16 cellular contexts compared by ENCODE assay signal in the genomic region with DNA sequence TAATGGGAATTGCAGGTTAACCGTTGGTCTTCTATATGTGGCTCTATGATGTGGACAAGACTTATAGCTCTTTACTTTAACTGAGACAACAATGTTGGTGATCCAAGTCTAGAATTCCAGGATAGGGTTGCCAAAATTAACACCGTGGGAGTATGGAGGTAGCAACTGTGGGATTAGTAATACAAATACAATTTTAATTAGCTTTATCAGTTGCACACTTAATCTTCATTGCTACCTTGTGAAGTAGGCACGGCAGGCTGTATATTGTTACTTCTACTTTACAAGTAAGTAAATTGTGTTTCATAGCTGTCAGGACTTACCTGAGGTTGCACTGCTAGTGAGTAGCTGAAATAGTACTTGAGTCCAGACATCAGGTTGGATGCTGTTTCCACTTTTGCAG. TPM values are rescaled to one million over a fixed set of nuclear protein-coding genes. Genes with fewer than 3 reads are reported as not detected.
DNase-seq lines count a peak whose midpoint lies in the region; ATAC-seq, FAIRE-seq and TF ChIP-seq lines count a peak whose summit lies in the region.
"Had no signal": no experiment of that assay in that cellular context is flagged by ENCODE, and none has a peak within 500 bp of the region (broad histone marks: within the 10 kb centered on the region; RNA-seq: fewer than 3 reads in every experiment).

No MANE protein-coding gene starts in this region.

- no peak for TF ChIP-seq POLR2A in GM12891 (IDR thresholded peaks at IDR 0.05; ENCODE audit: low read depth, low read length)

- H3K9me3 ChIP-seq in T-helper 17 cell (ENCODE audit: control insufficient read depth, low read length, poor library complexity, severe bottlenecking), result no peaks in the 10 kb centered on the region
- H3K9me3 ChIP-seq in neutrophil, result no peaks in the 10 kb centered on the region
- H3K9me3 ChIP-seq: BLaER1 had no signal

- no peak overlapping the region for H3K4me3 ChIP-seq in neutrophil (ENCODE audit: low read depth in 1 of 2, low read length in 1 of 2)
- H3K4me3 ChIP-seq: BLaER1, GM12878 had no signal

- peak overlapping the region; percentile 73 for H3K27ac ChIP-seq in neutrophil
- H3K27ac ChIP-seq: BLaER1, HL-60 had no signal

- no peak overlapping the region for H3K4me3 Mint-ChIP-seq in T-helper 17 cell
- H3K4me3 Mint-ChIP-seq: CD14-positive monocyte, H9 had no signal

- H3K4me1 ChIP-seq in neutrophil (ENCODE audit: control insufficient read depth in 1 of 2, insufficient read depth in 1 of 2, low read depth in 1 of 2, low read length in 1 of 2), result peaks cover 93 to 94% of the 10 kb centered on the region in 2 experiments

- ATAC-seq in T-helper 17 cell, result no peak
- no peak for ATAC-seq in SK-N-SH treated with all-trans-retinoic acid at 6 μM for 48 hours
- ATAC-seq: GM12878 had no signal

- FAIRE-seq in GM12891 (lab: Jason Lieb, UNC) (peak; percentile 57), urothelium cell line (lab: Jason Lieb, UNC) (peak; percentile 75)
- FAIRE-seq: GM12878, H1 had no signal

- no peaks in the 10 kb centered on the region for H3K36me3 ChIP-seq in neutrophil

- H3K4me1 Mint-ChIP-seq in T-helper 17 cell, result peaks cover 23% of the 10 kb centered on the region

- no peaks in the 10 kb centered on the region for H3K36me3 Mint-ChIP-seq in T-helper 17 cell (ENCODE audit: low read depth)
- H3K36me3 Mint-ChIP-seq: CD4-positive, alpha-beta memory T cell had no signal

- no peaks in the 10 kb centered on the region for H3K27me3 Mint-ChIP-seq in T-helper 17 cell
- H3K27me3 Mint-ChIP-seq: CD4-positive, alpha-beta memory T cell had no signal

- no peaks in the 10 kb centered on the region for H3K27me3 ChIP-seq in neutrophil
- H3K27me3 ChIP-seq: BLaER1 had no signal

- DNase-seq in GM12891 (ENCODE audit: insufficient read length, low spot score) (no peak), T-helper 17 cell (no peak), urothelium cell line (ENCODE audit: low spot score) (no peak), hepatic stellate cell (ENCODE audit: low spot score) (no peak), islet precursor cell (no peak)
- DNase-seq: 8988T; CD4-positive, alpha-beta memory T cell; DMS79 treated with DMSO at 0.1 percent for 48 hours; H9 had no signal

- peak overlapping the region; percentile 3 for H3K27ac Mint-ChIP-seq in T-helper 17 cell
- H3K27ac Mint-ChIP-seq: CD4-positive, alpha-beta memory T cell had no signal

- TF ChIP-seq CTCF in neutrophil (IDR thresholded peaks at IDR 0.05), result no peak

TF ChIP-seq in GM12891, 5 proteins besides CTCF, POLR2A, EP300 and RAD21:
- TF ChIP-seq POU2F2 (IDR thresholded peaks at IDR 0.05; ENCODE audit: low read depth, low read length) (no peak), POLR2AphosphoS5 (IDR thresholded peaks at IDR 0.05; ENCODE audit: low read depth, low read length) (no peak), PAX5 (IDR thresholded peaks at IDR 0.05; ENCODE audit: insufficient read depth, low read length, severe bottlenecking) (no peak), SPI1 (IDR thresholded peaks at IDR 0.05; ENCODE audit: low read depth, low read length) (no peak), TAF1 (IDR thresholded peaks at IDR 0.05; ENCODE audit: low read depth, low read length) (no peak)

TF ChIP-seq in SK-N-SH treated with all-trans-retinoic acid at 6 μM for 48 hours, 23 proteins besides CTCF, POLR2A, EP300 and RAD21:
- TF ChIP-seq TCF4 (CRISPR knock-in tag; IDR thresholded peaks at IDR 0.05; ENCODE audit: borderline replicate concordance) (no peak), TOX (CRISPR knock-in tag; IDR thresholded peaks at IDR 0.05; ENCODE audit: borderline replicate concordance) (no peak), PPARA (CRISPR knock-in tag; IDR thresholded peaks at IDR 0.05; ENCODE audit: borderline replicate concordance) (no peak), ZC3H10 (CRISPR knock-in tag; IDR thresholded peaks at IDR 0.05) (no peak), OSR1 (CRISPR knock-in tag; IDR thresholded peaks at IDR 0.05) (no peak), BACH2 (CRISPR knock-in tag; IDR thresholded peaks at IDR 0.05; ENCODE audit: borderline replicate concordance) (no peak), ISL1 (CRISPR knock-in tag; IDR thresholded peaks at IDR 0.05) (no peak), ZFP30 (CRISPR knock-in tag; IDR thresholded peaks at IDR 0.05) (no peak), RARB (CRISPR knock-in tag; IDR thresholded peaks at IDR 0.05) (no peak), ZFP3 (CRISPR knock-in tag; IDR thresholded peaks at IDR 0.05) (no peak)
- TF ChIP-seq, protein P1, sequence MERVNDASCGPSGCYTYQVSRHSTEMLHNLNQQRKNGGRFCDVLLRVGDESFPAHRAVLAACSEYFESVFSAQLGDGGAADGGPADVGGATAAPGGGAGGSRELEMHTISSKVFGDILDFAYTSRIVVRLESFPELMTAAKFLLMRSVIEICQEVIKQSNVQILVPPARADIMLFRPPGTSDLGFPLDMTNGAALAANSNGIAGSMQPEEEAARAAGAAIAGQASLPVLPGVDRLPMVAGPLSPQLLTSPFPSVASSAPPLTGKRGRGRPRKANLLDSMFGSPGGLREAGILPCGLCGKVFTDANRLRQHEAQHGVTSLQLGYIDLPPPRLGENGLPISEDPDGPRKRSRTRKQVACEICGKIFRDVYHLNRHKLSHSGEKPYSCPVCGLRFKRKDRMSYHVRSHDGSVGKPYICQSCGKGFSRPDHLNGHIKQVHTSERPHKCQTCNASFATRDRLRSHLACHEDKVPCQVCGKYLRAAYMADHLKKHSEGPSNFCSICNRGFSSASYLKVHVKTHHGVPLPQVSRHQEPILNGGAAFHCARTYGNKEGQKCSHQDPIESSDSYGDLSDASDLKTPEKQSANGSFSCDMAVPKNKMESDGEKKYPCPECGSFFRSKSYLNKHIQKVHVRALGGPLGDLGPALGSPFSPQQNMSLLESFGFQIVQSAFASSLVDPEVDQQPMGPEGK (CRISPR knock-in tag; IDR thresholded peaks at IDR 0.05; ENCODE audit: borderline replicate concordance), result no peak
- TF ChIP-seq, protein P2, sequence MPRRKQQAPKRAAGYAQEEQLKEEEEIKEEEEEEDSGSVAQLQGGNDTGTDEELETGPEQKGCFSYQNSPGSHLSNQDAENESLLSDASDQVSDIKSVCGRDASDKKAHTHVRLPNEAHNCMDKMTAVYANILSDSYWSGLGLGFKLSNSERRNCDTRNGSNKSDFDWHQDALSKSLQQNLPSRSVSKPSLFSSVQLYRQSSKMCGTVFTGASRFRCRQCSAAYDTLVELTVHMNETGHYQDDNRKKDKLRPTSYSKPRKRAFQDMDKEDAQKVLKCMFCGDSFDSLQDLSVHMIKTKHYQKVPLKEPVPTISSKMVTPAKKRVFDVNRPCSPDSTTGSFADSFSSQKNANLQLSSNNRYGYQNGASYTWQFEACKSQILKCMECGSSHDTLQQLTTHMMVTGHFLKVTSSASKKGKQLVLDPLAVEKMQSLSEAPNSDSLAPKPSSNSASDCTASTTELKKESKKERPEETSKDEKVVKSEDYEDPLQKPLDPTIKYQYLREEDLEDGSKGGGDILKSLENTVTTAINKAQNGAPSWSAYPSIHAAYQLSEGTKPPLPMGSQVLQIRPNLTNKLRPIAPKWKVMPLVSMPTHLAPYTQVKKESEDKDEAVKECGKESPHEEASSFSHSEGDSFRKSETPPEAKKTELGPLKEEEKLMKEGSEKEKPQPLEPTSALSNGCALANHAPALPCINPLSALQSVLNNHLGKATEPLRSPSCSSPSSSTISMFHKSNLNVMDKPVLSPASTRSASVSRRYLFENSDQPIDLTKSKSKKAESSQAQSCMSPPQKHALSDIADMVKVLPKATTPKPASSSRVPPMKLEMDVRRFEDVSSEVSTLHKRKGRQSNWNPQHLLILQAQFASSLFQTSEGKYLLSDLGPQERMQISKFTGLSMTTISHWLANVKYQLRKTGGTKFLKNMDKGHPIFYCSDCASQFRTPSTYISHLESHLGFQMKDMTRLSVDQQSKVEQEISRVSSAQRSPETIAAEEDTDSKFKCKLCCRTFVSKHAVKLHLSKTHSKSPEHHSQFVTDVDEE (CRISPR knock-in tag; IDR thresholded peaks at IDR 0.05), result no peak

RNA-seq across cellular contexts. Expression of a gene that starts 21.0 kb away (rescaled TPM):
- polyA plus RNA-seq in GM12891 (2012; ENCODE audit: low read depth, missing spikeins), result 7.7 TPM
- 10 to 100 TPM; 53.9 to 55.7 TPM for total RNA-seq in T-helper 17 cell
